ENCODE assay signal across 33 cellular contexts in genomic region chr19:51186323-51186722, GRCh38. TPM values are rescaled to one million over a fixed set of nuclear protein-coding genes. Genes with fewer than 3 reads are reported as not detected.
"Had no signal": no experiment of that assay in that cellular context is flagged by ENCODE, and none has a peak within 500 bp of the region (broad histone marks: within the 10 kb centered on the region; RNA-seq: fewer than 3 reads in every experiment).

No MANE protein-coding gene starts in this region.

- H3K4me1 Mint-ChIP-seq: activated B cell treated with CpG ODN at 0.5 μM for 24 hours; activated T-helper 17 cell treated with anti-CD3 and anti-CD28 coated beads, Interleukin-2, amount 50 U/mL, for 72 hours had no signal

- DNase-seq: activated B cell treated with CpG ODN at 0.5 μM for 24 hours; activated CD4-positive, alpha-beta T cell treated with anti-CD3 and anti-CD28 coated beads for 48 hours; activated CD4-positive, alpha-beta T cell treated with anti-CD3 and anti-CD28 coated beads, Interleukin-2, amount 50 U/mL, for 4 hours; activated CD4-positive, CD25-positive, alpha-beta regulatory T cell treated with anti-CD3 and anti-CD28 coated beads, Interleukin-2, amount 50 U/mL, for 72 hours; activated CD8-positive, alpha-beta T cell treated with anti-CD3 and anti-CD28 coated beads for 36 hours; activated effector memory CD4-positive, alpha-beta T cell treated with anti-CD3 and anti-CD28 coated beads, Interleukin-2, amount 50 U/mL, for 16 hours; activated naive CD4-positive, alpha-beta T cell; activated naive CD4-positive, alpha-beta T cell treated with anti-CD3 and anti-CD28 coated beads, Interleukin-2, amount 50 U/mL, for 16 hours; activated naive CD8-positive, alpha-beta T cell treated with anti-CD3 and anti-CD28 coated beads for 36 hours; activated T-cell treated with anti-CD3 and anti-CD28 coated beads, Interleukin-2, amount 50 U/mL, for 1 hour; activated T-cell treated with anti-CD3 and anti-CD28 coated beads, Interleukin-2, amount 50 U/mL, for 72 hours; amniotic stem cell; brain microvascular endothelial cell; central memory CD4-positive, alpha-beta T cell; NCI-H1092 treated with DMSO at 0.1 percent for 48 hours; NCI-H1436; NCI-H187; NCI-H2029 treated with DMSO at 0.1 percent for 48 hours; NCI-H2107; NCI-H2171; NCI-H510A; NCI-H526; NCI-H774; Right ventricle myocardium superior; SW 1271; T-helper 1 cell; T-helper 9 cell had no signal

- H3K9me3 Mint-ChIP-seq: activated B cell treated with CpG ODN at 0.5 μM for 24 hours; activated CD8-positive, alpha-beta T cell treated with anti-CD3 and anti-CD28 coated beads for 36 hours; activated naive CD8-positive, alpha-beta T cell treated with anti-CD3 and anti-CD28 coated beads for 36 hours; activated T-cell treated with anti-CD3 and anti-CD28 coated beads, Interleukin-2, amount 50 U/mL, for 72 hours; activated T-helper 17 cell treated with anti-CD3 and anti-CD28 coated beads, Interleukin-2, amount 50 U/mL, for 72 hours had no signal

- H3K4me2 ChIP-seq: KMS-11 had no signal

- ATAC-seq: activated CD8-positive, alpha-beta T cell treated with anti-CD3 and anti-CD28 coated beads for 36 hours; activated T-cell treated with anti-CD3 and anti-CD28 coated beads, Interleukin-2, amount 50 U/mL, for 72 hours; activated T-helper 17 cell treated with anti-CD3 and anti-CD28 coated beads, Interleukin-2, amount 50 U/mL, for 72 hours; Panc1 had no signal

- H3K4me3 Mint-ChIP-seq: activated B cell treated with CpG ODN at 0.5 μM for 24 hours; activated CD8-positive, alpha-beta T cell treated with anti-CD3 and anti-CD28 coated beads for 36 hours; activated naive CD8-positive, alpha-beta T cell treated with anti-CD3 and anti-CD28 coated beads for 36 hours; activated T-cell treated with anti-CD3 and anti-CD28 coated beads, Interleukin-2, amount 50 U/mL, for 72 hours; activated T-helper 17 cell treated with anti-CD3 and anti-CD28 coated beads, Interleukin-2, amount 50 U/mL, for 72 hours had no signal

- H3K9ac ChIP-seq: KMS-11 had no signal

- H3K27ac Mint-ChIP-seq: activated B cell treated with CpG ODN at 0.5 μM for 24 hours; activated CD8-positive, alpha-beta T cell treated with anti-CD3 and anti-CD28 coated beads for 36 hours; activated naive CD8-positive, alpha-beta T cell treated with anti-CD3 and anti-CD28 coated beads for 36 hours; activated T-cell treated with anti-CD3 and anti-CD28 coated beads, Interleukin-2, amount 50 U/mL, for 72 hours; activated T-helper 17 cell treated with anti-CD3 and anti-CD28 coated beads, Interleukin-2, amount 50 U/mL, for 72 hours had no signal

- H3K27me3 ChIP-seq: brain microvascular endothelial cell had no signal

- H3K36me3 ChIP-seq: brain microvascular endothelial cell had no signal

- H3K27ac ChIP-seq: brain microvascular endothelial cell, KMS-11, RWPE1, VCaP had no signal

- H3K36me3 Mint-ChIP-seq: activated naive CD8-positive, alpha-beta T cell treated with anti-CD3 and anti-CD28 coated beads for 36 hours had no signal

RNA-seq across cellular contexts. Expression of gene CD33, which starts 38.6 kb away (rescaled TPM):
- total RNA-seq: activated B cell treated with CpG ODN at 0.5 μM for 24 hours had no signal

RNA-seq across cellular contexts. Expression of gene SIGLEC7, which starts 44.2 kb away (rescaled TPM):
- total RNA-seq: activated B cell treated with CpG ODN at 0.5 μM for 24 hours; activated CD8-positive, alpha-beta T cell treated with anti-CD3 and anti-CD28 coated beads for 36 hours; activated naive CD8-positive, alpha-beta T cell treated with anti-CD3 and anti-CD28 coated beads for 36 hours; activated T-cell treated with anti-CD3 and anti-CD28 coated beads, Interleukin-2, amount 50 U/mL, for 72 hours; activated T-helper 17 cell treated with anti-CD3 and anti-CD28 coated beads, Interleukin-2, amount 50 U/mL, for 72 hours; M059J had no signal
